26 cellular contexts compared by ENCODE assay signal in genomic region chr18:74530584-74530862, GRCh38. TPM values are rescaled to one million over a fixed set of nuclear protein-coding genes. Genes with fewer than 3 reads are reported as not detected.
DNase-seq lines count a peak whose midpoint lies in the region; ATAC-seq, FAIRE-seq and TF ChIP-seq lines count a peak whose summit lies in the region.
"Had no signal": no experiment of that assay in that cellular context is flagged by ENCODE, and none has a peak within 500 bp of the region (broad histone marks: within the 10 kb centered on the region; RNA-seq: fewer than 3 reads in every experiment).

No MANE protein-coding gene starts in this region.

- no peaks in the 10 kb centered on the region for H4K20me1 ChIP-seq in HepG2 (ENCODE audit: insufficient read depth, low read length)
- H4K20me1 ChIP-seq: BLaER1 had no signal

- TF ChIP-seq EP300 in HepG2 (IDR thresholded peaks at IDR 0.05; ENCODE audit: low read depth in 2 of 2, low read length in 2 of 2), result no peak
- no peak for TF ChIP-seq EP300 in HepG2 (CRISPR knock-in tag; IDR thresholded peaks at IDR 0.05; ENCODE audit: borderline replicate concordance)

- H3K4me1 Mint-ChIP-seq in CD14-positive monocyte (no peaks in the 10 kb centered on the region), type B pancreatic cell (ENCODE audit: unreplicated experiment) (peaks cover 11% of the 10 kb centered on the region)
- H3K4me1 Mint-ChIP-seq: GM23338 had no signal

- ATAC-seq in HepG2 (peak; percentile 19; the same call in 1 of the 3 replicates), sciatic nerve (peak; percentile 45), HG03460 (IDR thresholded peaks at IDR 0.05; ENCODE audit: unreplicated experiment) (no peak)
- ATAC-seq: GM23338, Panc1 had no signal

- in situ Hi-C loops in HepG2 (cut with HindIII; ENCODE audit: extremely low pct_ligation_motif_present, low pct_unique_long_range_greater_than_20kb), result no loop called here

- H3K27ac Mint-ChIP-seq in CD14-positive monocyte (no peak overlapping the region), type B pancreatic cell (no peak overlapping the region)
- H3K27ac Mint-ChIP-seq: CD4-positive, alpha-beta T cell; GM23338; H9 had no signal

- H3K4me3 ChIP-seq in coronary artery (no peak overlapping the region), HepG2 (replicated peaks in 1 of 3; ENCODE audit: insufficient read depth in 1 of 3, low read depth in 2 of 3, low read length in 3 of 3) (no peak overlapping the region)
- H3K4me3 ChIP-seq: BLaER1, GM23338 had no signal

- peaks cover 2 to 5% of the 10 kb centered on the region in 2 experiments; a peak in 2 of 5 replicates for H3K27me3 ChIP-seq in HepG2 (ENCODE audit: control insufficient read depth in 1 of 2, insufficient read depth in 2 of 2, low read length in 2 of 2)
- H3K27me3 ChIP-seq: BLaER1 had no signal

- intact Hi-C loops in CD14-positive monocyte (cut with micrococcal nuclease) (no loop called here), HepG2 (cut with micrococcal nuclease; ENCODE audit: unreplicated experiment) (no loop called here), sciatic nerve (cut with DNase I) (no loop called here)

- FAIRE-seq in HepG2 (lab: Jason Lieb, UNC), result no peak
- FAIRE-seq: D721Med, GM18507 had no signal

- H3K4me2 ChIP-seq in HepG2 (ENCODE audit: low read depth, low read length), result no peak overlapping the region
- H3K4me2 ChIP-seq: BLaER1, GM23338, SK-N-SH had no signal

- no TSS peak for BruUV-seq in HepG2 (replicated peaks; lab: Mats Ljungman, UMichigan)

- POLR2A ChIA-PET in HepG2 (lab: Yijun Ruan, JAX), result interaction anchor here (1.0 to 3.9 kb wide), 2 partner anchors 11 to 22 kb away, joined by 5 to 15 read pairs; no protein-coding TSS in a partner anchor

- H3K9me3 ChIP-seq in HepG2 (ENCODE audit: low read length), result no peaks in the 10 kb centered on the region
- H3K9me3 ChIP-seq: BLaER1, SK-N-SH had no signal

- H2AFZ ChIP-seq in HepG2 (ENCODE audit: low read length), result no peak overlapping the region
- H2AFZ ChIP-seq: GM23338 had no signal

- TF ChIP-seq POLR2A in HepG2 (IDR thresholded peaks at IDR 0.05; ENCODE audit: insufficient read depth in 1 of 2, low read depth in 2 of 2, low read length in 2 of 2), result no peak

- H3K27me3 Mint-ChIP-seq in CD14-positive monocyte (ENCODE audit: low read depth in 3 of 3), result peaks cover 0 to 2% (median 2%) of the 10 kb centered on the region in 3 donors
- H3K27me3 Mint-ChIP-seq in type B pancreatic cell, result no peaks in the 10 kb centered on the region

- DNase-seq in CD14-positive monocyte (ENCODE audit: low spot score) (peak; percentile 6), coronary artery (ENCODE audit: low spot score) (peak; percentile 41), HepG2 (ENCODE audit: low spot score) (no peak), sciatic nerve (ENCODE audit: low spot score) (no peak), type B pancreatic cell (ENCODE audit: extremely low spot score, unreplicated experiment) (no peak)
- DNase-seq in activated CD8-positive, alpha-beta memory T cell treated with anti-CD3 and anti-CD28 coated beads for 24 hours, result no peak
- DNase-seq: Karpas-422, NCI-H1092 treated with DMSO at 0.1 percent for 48 hours, NCI-H1436, NCI-H187, NCI-H2081 treated with DMSO at 0.1 percent for 48 hours, NCI-H2171, NCI-H226, NCI-H510A, NCI-H69, SK-N-SH had no signal

- H3K79me2 ChIP-seq in HepG2 (ENCODE audit: insufficient read depth, low read length), result no peaks in the 10 kb centered on the region

- no peaks in the 10 kb centered on the region for H3K36me3 Mint-ChIP-seq in CD14-positive monocyte
- no peaks in the 10 kb centered on the region for H3K36me3 Mint-ChIP-seq in type B pancreatic cell

- H3K27ac ChIP-seq in coronary artery (no peak overlapping the region), HepG2 (ENCODE audit: extremely low read length, insufficient read depth, low read length) (no peak overlapping the region)
- H3K27ac ChIP-seq: BLaER1 had no signal

- WGBS in HepG2 (ENCODE audit: low lambda C conversion rate), result 52% methylated on average over 6 of the region's 6 CpGs

- CTCF ChIA-PET in HepG2 (lab: Yijun Ruan, JAX; ENCODE audit: low intra/inter-chr PET ratio, low total read pairs), result no interaction called here

- H3K4me3 Mint-ChIP-seq in CD14-positive monocyte (no peak overlapping the region), type B pancreatic cell (no peak overlapping the region)
- H3K4me3 Mint-ChIP-seq: CD4-positive, alpha-beta T cell; GM23338; H9 had no signal

- TF ChIP-seq RAD21 in HepG2 (CRISPR knock-in tag; IDR thresholded peaks at IDR 0.05), result no peak

- peaks cover 5% of the 10 kb centered on the region; the same call in 1 of the 2 replicates for H3K4me1 ChIP-seq in HepG2 (ENCODE audit: insufficient read depth, low read length)
- H3K4me1 ChIP-seq: BLaER1 had no signal

- no peaks in the 10 kb centered on the region for H3K9me3 Mint-ChIP-seq in CD14-positive monocyte
- H3K9me3 Mint-ChIP-seq in type B pancreatic cell, result no peaks in the 10 kb centered on the region
- H3K9me3 Mint-ChIP-seq: CD4-positive, alpha-beta T cell; H9 had no signal

- no peak overlapping the region for H3K9ac ChIP-seq in HepG2 (ENCODE audit: insufficient read depth, low read depth, low read length)
- H3K9ac ChIP-seq: BLaER1, SK-N-SH had no signal

- H3K36me3 ChIP-seq in HepG2 (replicated peaks in 1 of 2; ENCODE audit: control insufficient read depth in 1 of 2, insufficient read depth in 2 of 2, low read length in 2 of 2), result no peaks in the 10 kb centered on the region
- H3K36me3 ChIP-seq: BLaER1 had no signal

- TF ChIP-seq CTCF in CD14-positive monocyte (IDR thresholded peaks at IDR 0.05) (no peak), coronary artery (IDR thresholded peaks at IDR 0.05) (no peak), HepG2 (CRISPR knock-in tag; IDR thresholded peaks at IDR 0.05) (no peak), type B pancreatic cell (conservative IDR thresholded peaks at IDR 0.05) (no peak)

TF ChIP-seq in HepG2, 621 proteins besides CTCF, POLR2A, EP300 and RAD21 (continues in another document):
- TF ChIP-seq ZNF749 (CRISPR knock-in tag; IDR thresholded peaks at IDR 0.05; ENCODE audit: borderline replicate concordance), result no peak

RNA-seq across cellular contexts. Expression of gene CNDP1, which starts 3.8 kb away (rescaled TPM):
- polyA plus RNA-seq in CD14-positive monocyte (not detected), HepG2 (2011; rRNA removed) (0.01 and 0.13 TPM in 2 replicates)
- total RNA-seq in HepG2 (2016; rRNA removed; fragmentation: Illumina TruSeq; extraction: Trizol) (not detected in 2 replicates), sciatic nerve (0.31 TPM), type B pancreatic cell (ENCODE audit: low replicate concordance) (0.48 and 0.67 TPM in 2 replicates)
- not detected in 2 replicates for total RNA-seq in HepG2 (2016; cell fraction: cytosol; rRNA removed; fragmentation: Illumina TruSeq; extraction: Trizol; ENCODE audit: low read depth)
- total RNA-seq in HepG2 (2016; cell fraction: insoluble cytoplasmic fraction; rRNA removed; fragmentation: Illumina TruSeq; extraction: Trizol), result 0.06 TPM in 1 of 2 replicates, not detected in the other
- total RNA-seq in HepG2 (2016; cell fraction: membrane; rRNA removed; fragmentation: Illumina TruSeq; extraction: Trizol), result not detected in 2 replicates
- total RNA-seq in HepG2 (2016; cell fraction: nucleus; rRNA removed; fragmentation: Illumina TruSeq; extraction: Trizol), result not detected in 2 replicates
- 0.03 TPM in 1 of 2 replicates, not detected in the other for polyA plus RNA-seq in HepG2 (2011; cell fraction: cytosol; rRNA removed)
- polyA plus RNA-seq in HepG2 (2011; cell fraction: nucleus; rRNA removed), result 0.08 and 0.45 TPM in 2 replicates
- 0.07 TPM in 1 of 2 replicates, not detected in the other for polyA plus RNA-seq in HepG2 (2012)
- polyA plus RNA-seq in HepG2 (2016; cell fraction: cytosol; fragmentation: Illumina TruSeq; extraction: Trizol; ENCODE audit: low read depth), result not detected in 2 replicates
- not detected in 2 replicates for polyA plus RNA-seq in HepG2 (2016; cell fraction: insoluble cytoplasmic fraction; fragmentation: Illumina TruSeq; extraction: Trizol; ENCODE audit: low read depth)
- polyA plus RNA-seq in HepG2 (2016; cell fraction: membrane; fragmentation: Illumina TruSeq; extraction: Trizol; ENCODE audit: low read depth), result not detected in 2 replicates
- polyA plus RNA-seq in HepG2 (2016; cell fraction: nucleus; fragmentation: Illumina TruSeq; extraction: Trizol; ENCODE audit: insufficient read depth, low read depth), result 0.25 TPM in 1 of 2 replicates, not detected in the other
- polyA minus RNA-seq in HepG2 (2011; rRNA and poly(A)+ RNA removed; ENCODE audit: low replicate concordance), result not detected in 2 replicates
- polyA minus RNA-seq in HepG2 (2011; cell fraction: cytosol; rRNA and poly(A)+ RNA removed), result not detected in 2 replicates
- polyA minus RNA-seq in HepG2 (2011; cell fraction: nucleus; rRNA and poly(A)+ RNA removed), result 0.13 and 0.37 TPM in 2 replicates
- total RNA-seq: A172, G401, H9 had no signal
- polyA plus RNA-seq: SK-N-SH had no signal

RNA-seq across cellular contexts. Expression of gene CNDP2, which starts 34.4 kb away (rescaled TPM):
- polyA plus RNA-seq in CD14-positive monocyte, result 100 to 1,000 TPM; 103 to 186 TPM
- 80.8 and 113 TPM in 2 replicates for total RNA-seq in HepG2 (2016; rRNA removed; fragmentation: Illumina TruSeq; extraction: Trizol)
- total RNA-seq in HepG2 (2016; cell fraction: cytosol; rRNA removed; fragmentation: Illumina TruSeq; extraction: Trizol; ENCODE audit: low read depth), result 12.2 and 13.4 TPM in 2 replicates
- total RNA-seq in HepG2 (2016; cell fraction: insoluble cytoplasmic fraction; rRNA removed; fragmentation: Illumina TruSeq; extraction: Trizol), result 85.5 and 98.8 TPM in 2 replicates
- total RNA-seq in HepG2 (2016; cell fraction: membrane; rRNA removed; fragmentation: Illumina TruSeq; extraction: Trizol), result 37.4 and 39.0 TPM in 2 replicates
- total RNA-seq in HepG2 (2016; cell fraction: nucleus; rRNA removed; fragmentation: Illumina TruSeq; extraction: Trizol), result 61.8 and 61.9 TPM in 2 replicates
- 64.7 and 76.8 TPM in 2 replicates for polyA plus RNA-seq in HepG2 (2011; rRNA removed)
- polyA plus RNA-seq in HepG2 (2011; cell fraction: cytosol; rRNA removed), result 52.3 and 57.1 TPM in 2 replicates
- 127 and 143 TPM in 2 replicates for polyA plus RNA-seq in HepG2 (2011; cell fraction: nucleus; rRNA removed)
- polyA plus RNA-seq in HepG2 (2012), result 75.2 and 103 TPM in 2 replicates
- 13.8 and 14.5 TPM in 2 replicates for polyA plus RNA-seq in HepG2 (2016; cell fraction: cytosol; fragmentation: Illumina TruSeq; extraction: Trizol; ENCODE audit: low read depth)
- polyA plus RNA-seq in HepG2 (2016; cell fraction: insoluble cytoplasmic fraction; fragmentation: Illumina TruSeq; extraction: Trizol; ENCODE audit: low read depth), result 114 and 122 TPM in 2 replicates
- 27.7 and 28.4 TPM in 2 replicates for polyA plus RNA-seq in HepG2 (2016; cell fraction: membrane; fragmentation: Illumina TruSeq; extraction: Trizol; ENCODE audit: low read depth)
- 129 and 136 TPM in 2 replicates for polyA plus RNA-seq in HepG2 (2016; cell fraction: nucleus; fragmentation: Illumina TruSeq; extraction: Trizol; ENCODE audit: insufficient read depth, low read depth)
- 70.0 and 79.1 TPM in 2 replicates for polyA minus RNA-seq in HepG2 (2011; rRNA and poly(A)+ RNA removed; ENCODE audit: low replicate concordance)
- 45.9 and 46.8 TPM in 2 replicates for polyA minus RNA-seq in HepG2 (2011; cell fraction: cytosol; rRNA and poly(A)+ RNA removed)
- 76.7 and 91.4 TPM in 2 replicates for polyA minus RNA-seq in HepG2 (2011; cell fraction: nucleus; rRNA and poly(A)+ RNA removed)
- 162 TPM for total RNA-seq in sciatic nerve
- 197 and 248 TPM in 2 replicates for total RNA-seq in type B pancreatic cell (ENCODE audit: low replicate concordance)

Comparison
In these comparisons a context has a peak if more than half of its experiments do, and no peak if none do; other contexts are left out.
1. DNase-seq: peak in CD14-positive monocyte (single experiment) and coronary artery (single experiment); none in HepG2 (single experiment), sciatic nerve (single experiment), activated CD8-positive, alpha-beta memory T cell treated with anti-CD3 and anti-CD28 coated beads for 24 hours (single experiment) and type B pancreatic cell (single experiment).